Comparison of ENCODE assay signal across 1 cellular context in genomic region chr20:57258055-57258454, GRCh38.
TF ChIP-seq lines count a peak whose summit lies in the region.

No MANE protein-coding gene starts in this region.

TF ChIP-seq in HEK293, 187 proteins besides CTCF, POLR2A, EP300 and RAD21 (continued from another document and continues in another):
- TF ChIP-seq HIC1 (tag by site-specific recombination; IDR thresholded peaks at IDR 0.05) (no peak), ZNF211 (tag by site-specific recombination; IDR thresholded peaks at IDR 0.05; ENCODE audit: low read depth) (no peak), BCL11B (tag by site-specific recombination; IDR thresholded peaks at IDR 0.05; ENCODE audit: low read depth) (no peak), PRDM10 (tag by site-specific recombination; IDR thresholded peaks at IDR 0.05) (peak; percentile 60; the same call in 1 of the 2 replicates), MZF1 (tag by site-specific recombination; IDR thresholded peaks at IDR 0.05; ENCODE audit: borderline replicate concordance) (peak; percentile 79; the same call in 1 of the 2 replicates), ZXDB (tag by site-specific recombination; IDR thresholded peaks at IDR 0.05) (peak; percentile 83), HOXD13 (CRISPR knock-in tag; IDR thresholded peaks at IDR 0.05; ENCODE audit: borderline replicate concordance) (no peak), ZNF2 (tag by site-specific recombination; IDR thresholded peaks at IDR 0.05) (peak; percentile 47; the same call in 1 of the 2 replicates), ZNF18 (tag by site-specific recombination; IDR thresholded peaks at IDR 0.05) (peak; percentile 62), KLF17 (tag by site-specific recombination; IDR thresholded peaks at IDR 0.05) (no peak), ZNF10 (tag by site-specific recombination; IDR thresholded peaks at IDR 0.05) (no peak), ZBTB20 (tag by site-specific recombination; IDR thresholded peaks at IDR 0.05) (no peak; the same call in 1 of the 2 replicates), ZNF202 (tag by site-specific recombination; IDR thresholded peaks at IDR 0.05; ENCODE audit: borderline replicate concordance) (no peak), ZNF776 (tag by site-specific recombination; IDR thresholded peaks at IDR 0.05; ENCODE audit: borderline replicate concordance) (no peak), ZNF404 (tag by site-specific recombination; IDR thresholded peaks at IDR 0.05) (no peak), ZNF645 (tag by site-specific recombination; IDR thresholded peaks at IDR 0.05) (no peak), ZNF610 (tag by site-specific recombination; IDR thresholded peaks at IDR 0.05; ENCODE audit: borderline replicate concordance) (no peak; the same call in 1 of the 2 replicates), ZFP37 (tag by site-specific recombination; IDR thresholded peaks at IDR 0.05) (no peak), ZNF548 (tag by site-specific recombination; IDR thresholded peaks at IDR 0.05) (no peak), ZNF704 (tag by site-specific recombination; IDR thresholded peaks at IDR 0.05) (no peak), ZNF518A (tag by site-specific recombination; conservative IDR thresholded peaks at IDR 0.05; ENCODE audit: low read depth) (no peak), ZNF707 (tag by site-specific recombination; IDR thresholded peaks at IDR 0.05) (no peak), WT1 (tag by site-specific recombination; IDR thresholded peaks at IDR 0.05) (peak; percentile 61; the same call in 1 of the 2 replicates), ZNF692 (tag by site-specific recombination; IDR thresholded peaks at IDR 0.05) (no peak), ZNF791 (tag by site-specific recombination; IDR thresholded peaks at IDR 0.05) (no peak), RBAK (tag by site-specific recombination; IDR thresholded peaks at IDR 0.05) (no peak), PATZ1 (tag by site-specific recombination; IDR thresholded peaks at IDR 0.05) (no peak), ZNF146 (tag by site-specific recombination; IDR thresholded peaks at IDR 0.05) (no peak), ZNF354C (tag by site-specific recombination; IDR thresholded peaks at IDR 0.05; ENCODE audit: borderline replicate concordance, low read depth) (no peak), ZNF433 (tag by site-specific recombination; IDR thresholded peaks at IDR 0.05; ENCODE audit: low read depth) (no peak), ZNF394 (tag by site-specific recombination; IDR thresholded peaks at IDR 0.05; ENCODE audit: borderline replicate concordance) (peak; percentile 78; the same call in 1 of the 2 replicates), ZNF664 (tag by site-specific recombination; IDR thresholded peaks at IDR 0.05) (no peak), ZFP69B (tag by site-specific recombination; IDR thresholded peaks at IDR 0.05) (no peak), ZNF280C (tag by site-specific recombination; IDR thresholded peaks at IDR 0.05) (no peak), ZNF514 (tag by site-specific recombination; IDR thresholded peaks at IDR 0.05) (no peak)
